ENCODE assay signal across 9 cellular contexts in genomic region chr12:120199025-120199424, GRCh38. TPM values are rescaled to one million over a fixed set of nuclear protein-coding genes. Genes with fewer than 3 reads are reported as not detected.
DNase-seq lines count a peak whose midpoint lies in the region; ATAC-seq and TF ChIP-seq lines count a peak whose summit lies in the region.
"Had no signal": no experiment of that assay in that cellular context is flagged by ENCODE, and none has a peak within 500 bp of the region (broad histone marks: within the 10 kb centered on the region; RNA-seq: fewer than 3 reads in every experiment).

No MANE protein-coding gene starts in this region.

- no peak overlapping the region for H3K4ac ChIP-seq in mesendoderm (ENCODE audit: low read depth, low read length)

- peak overlapping the region; percentile 99 for H3K4me3 Mint-ChIP-seq in activated naive CD8-positive, alpha-beta T cell treated with anti-CD3 and anti-CD28 coated beads, Interleukin-2, amount 50 U/mL, for 24 hours

- peaks cover 2% of the 10 kb centered on the region for H3K27me3 Mint-ChIP-seq in activated naive CD8-positive, alpha-beta T cell treated with anti-CD3 and anti-CD28 coated beads, Interleukin-2, amount 50 U/mL, for 24 hours

- CTCF ChIA-PET in A673 (lab: Charles Lee) (no interaction called here), HEK293 (lab: Yijun Ruan, JAX) (no interaction called here)

- ATAC-seq in activated naive CD8-positive, alpha-beta T cell treated with anti-CD3 and anti-CD28 coated beads, Interleukin-2, amount 50 U/mL, for 24 hours, result no peak

- no peak overlapping the region for H3K18ac ChIP-seq in mesendoderm (ENCODE audit: low read length)

- no peaks in the 10 kb centered on the region for H3K27me3 ChIP-seq in A673 (replicated peaks; ENCODE audit: insufficient read depth, low read depth, low read length, poor library complexity)
- H3K27me3 ChIP-seq in mesendoderm (ENCODE audit: insufficient read depth, low read length, poor library complexity), result no peaks in the 10 kb centered on the region

- peaks cover 35% of the 10 kb centered on the region for H3K79me2 ChIP-seq in mesendoderm (ENCODE audit: control insufficient read depth, insufficient read depth, low read length)

- peaks cover 48% of the 10 kb centered on the region for H3K36me3 ChIP-seq in A673 (ENCODE audit: insufficient read depth, low read length, poor library complexity, severe bottlenecking)
- H3K36me3 ChIP-seq in HEK293 (ENCODE audit: control insufficient read depth in 2 of 2, insufficient read depth in 1 of 2, low read length in 2 of 2), result peaks cover 14 to 50% of the 10 kb centered on the region in 2 experiments
- peaks cover 17% of the 10 kb centered on the region for H3K36me3 ChIP-seq in mesendoderm (ENCODE audit: control insufficient read depth, insufficient read depth, low read length)

- no peak overlapping the region for H2BK15ac ChIP-seq in mesendoderm (replicated peaks; ENCODE audit: low read depth)

- no CpG with 5 or more reads among the region's 7 CpGs for WGBS in mesendoderm (ENCODE audit: extremely low coverage, insufficient coverage, low lambda C conversion rate)

- H3K27ac ChIP-seq in A673 (ENCODE audit: low read depth, low read length, poor library complexity, severe bottlenecking), result peak overlapping the region; percentile 95
- H3K27ac ChIP-seq in HEK293 (ENCODE audit: extremely low read depth, low read depth, low read length), result peak overlapping the region; percentile 60
- H3K27ac ChIP-seq in mesendoderm (ENCODE audit: low read depth, low read length), result no peak overlapping the region

- H3K36me3 Mint-ChIP-seq in activated naive CD8-positive, alpha-beta T cell treated with anti-CD3 and anti-CD28 coated beads, Interleukin-2, amount 50 U/mL, for 24 hours (ENCODE audit: low read depth), result peaks cover 58% of the 10 kb centered on the region

- H3K27ac Mint-ChIP-seq in activated naive CD8-positive, alpha-beta T cell treated with anti-CD3 and anti-CD28 coated beads, Interleukin-2, amount 50 U/mL, for 24 hours, result peak overlapping the region; percentile 100

- no peaks in the 10 kb centered on the region for H3K9me3 Mint-ChIP-seq in activated naive CD8-positive, alpha-beta T cell treated with anti-CD3 and anti-CD28 coated beads, Interleukin-2, amount 50 U/mL, for 24 hours

- no peak overlapping the region for H3K23ac ChIP-seq in mesendoderm (ENCODE audit: low read length)

- peak overlapping the region; percentile 99 for H3K9ac ChIP-seq in mesendoderm (ENCODE audit: low read length)

- no peak overlapping the region for H2BK120ac ChIP-seq in mesendoderm (ENCODE audit: low read depth, low read length)

- peaks cover 57% of the 10 kb centered on the region for H3K4me1 Mint-ChIP-seq in activated naive CD8-positive, alpha-beta T cell treated with anti-CD3 and anti-CD28 coated beads, Interleukin-2, amount 50 U/mL, for 24 hours

- no peak overlapping the region for H2BK5ac ChIP-seq in mesendoderm (ENCODE audit: low read length)

- no peak for TF ChIP-seq CTCF in A673 (conservative IDR thresholded peaks at IDR 0.05; ENCODE audit: low read depth, low read length)
- TF ChIP-seq CTCF in HEK293 (tag by site-specific recombination; IDR thresholded peaks at IDR 0.05), result no peak

- H3K4me2 ChIP-seq in mesendoderm (ENCODE audit: low read length), result peak overlapping the region; percentile 87

- H3K9me3 ChIP-seq in A673 (ENCODE audit: low read depth, low read length, poor library complexity, severe bottlenecking) (no peaks in the 10 kb centered on the region), HEK293 (ENCODE audit: control insufficient read depth, insufficient read depth, low read depth, low read length) (no peaks in the 10 kb centered on the region)

- H4K5ac ChIP-seq in mesendoderm (ENCODE audit: low read length), result no peak overlapping the region

- H3K4me1 ChIP-seq in A673 (ENCODE audit: insufficient read depth, low read length, poor library complexity, severe bottlenecking) (peaks cover 22% of the 10 kb centered on the region), HEK293 (ENCODE audit: control insufficient read depth, insufficient read depth, low read length) (peaks cover 4% of the 10 kb centered on the region), mesendoderm (ENCODE audit: control insufficient read depth, low read depth, low read length) (peaks cover 2% of the 10 kb centered on the region)

- intact Hi-C loops in A673 (cut with micrococcal nuclease; ENCODE audit: unreplicated experiment), result no loop called here
- intact Hi-C loops in head of caudate nucleus (cut with DNase I), result loop anchor here (10.0 kb wide), 1 partner anchor 84 kb away; the partner anchor contains the start of gene RAB35

- no peak overlapping the region for H2AK5ac ChIP-seq in mesendoderm (ENCODE audit: low read length)

- BruUV-seq in A673 (replicated peaks; lab: Mats Ljungman, UMichigan), result no TSS peak

- H3K79me1 ChIP-seq in mesendoderm (ENCODE audit: low read length), result peaks cover 3% of the 10 kb centered on the region

- H4K8ac ChIP-seq in mesendoderm (ENCODE audit: low read depth, low read length), result no peak overlapping the region

- POLR2A ChIA-PET in A673 (lab: Charles Lee; ENCODE audit: low non-redundant PET) (no interaction called here), HEK293 (lab: Yijun Ruan, JAX) (interaction anchor here (3.4 to 3.9 kb wide), 2 partner anchors 29 to 65 kb away, joined by 98 to 163 read pairs; partner anchors contain the start of gene PXN)

- peak overlapping the region; percentile 87 for H3K56ac ChIP-seq in mesendoderm (ENCODE audit: low read length)

- H3K4me3 ChIP-seq in A673 (ENCODE audit: low read depth, low read length, poor library complexity, severe bottlenecking) (peak overlapping the region; percentile 97), HEK293 (ENCODE audit: low read depth, low read length) (no peak overlapping the region), mesendoderm (ENCODE audit: low read length) (peak overlapping the region; percentile 3)

- DNase-seq in A673 (ENCODE audit: low spot score) (no peak), mesendoderm (no peak), head of caudate nucleus (no peak), CD1c-positive myeloid dendritic cell (ENCODE audit: extremely low spot score) (no peak), SHP77 (lab: John Stamatoyannopoulos, UW) (no peak)
- DNase-seq in activated naive CD8-positive, alpha-beta T cell treated with anti-CD3 and anti-CD28 coated beads, Interleukin-2, amount 50 U/mL, for 24 hours, result peak; percentile 10
- DNase-seq in central memory CD4-positive, alpha-beta T cell, result no peak
- DNase-seq: NCI-H2107 had no signal

TF ChIP-seq in HEK293, 187 proteins besides CTCF, POLR2A, EP300 and RAD21 (continues in another document):
- TF ChIP-seq ZNF629 (tag by site-specific recombination; IDR thresholded peaks at IDR 0.05), result no peak
- no peak for TF ChIP-seq ZSCAN18 (tag by site-specific recombination; IDR thresholded peaks at IDR 0.05)
- TF ChIP-seq GLIS1 (tag by site-specific recombination; IDR thresholded peaks at IDR 0.05), result no peak
- TF ChIP-seq ZNF341 (tag by site-specific recombination; IDR thresholded peaks at IDR 0.05; ENCODE audit: low read depth), result no peak
- no peak for TF ChIP-seq ZSCAN4 (tag by site-specific recombination; IDR thresholded peaks at IDR 0.05)
- TF ChIP-seq ZNF580 (tag by site-specific recombination; IDR thresholded peaks at IDR 0.05), result no peak
- no peak for TF ChIP-seq ZBTB10 (tag by site-specific recombination; IDR thresholded peaks at IDR 0.05)
- no peak for TF ChIP-seq ZNF707 (tag by site-specific recombination; IDR thresholded peaks at IDR 0.05)

RNA-seq across cellular contexts. Expression of gene RPLP0, which starts 1.9 kb away (rescaled TPM):
- 1,951 and 2,047 TPM in 2 replicates for total RNA-seq in A673 (2021)
- polyA plus RNA-seq in mesendoderm (2013, experiment 1 of 2), result 3,852 TPM
- 3,764 TPM for polyA plus RNA-seq in mesendoderm (2013, experiment 2 of 2)

RNA-seq across cellular contexts. Expression of gene GCN1, which starts 4.5 kb away (rescaled TPM):
- total RNA-seq in A673 (2021), result 129 and 131 TPM in 2 replicates
- 33.6 TPM for polyA plus RNA-seq in mesendoderm (2013, experiment 1 of 2)
- 32.3 TPM for polyA plus RNA-seq in mesendoderm (2013, experiment 2 of 2)
